ENCODE assay signal across 12 cellular contexts in the genomic region with DNA sequence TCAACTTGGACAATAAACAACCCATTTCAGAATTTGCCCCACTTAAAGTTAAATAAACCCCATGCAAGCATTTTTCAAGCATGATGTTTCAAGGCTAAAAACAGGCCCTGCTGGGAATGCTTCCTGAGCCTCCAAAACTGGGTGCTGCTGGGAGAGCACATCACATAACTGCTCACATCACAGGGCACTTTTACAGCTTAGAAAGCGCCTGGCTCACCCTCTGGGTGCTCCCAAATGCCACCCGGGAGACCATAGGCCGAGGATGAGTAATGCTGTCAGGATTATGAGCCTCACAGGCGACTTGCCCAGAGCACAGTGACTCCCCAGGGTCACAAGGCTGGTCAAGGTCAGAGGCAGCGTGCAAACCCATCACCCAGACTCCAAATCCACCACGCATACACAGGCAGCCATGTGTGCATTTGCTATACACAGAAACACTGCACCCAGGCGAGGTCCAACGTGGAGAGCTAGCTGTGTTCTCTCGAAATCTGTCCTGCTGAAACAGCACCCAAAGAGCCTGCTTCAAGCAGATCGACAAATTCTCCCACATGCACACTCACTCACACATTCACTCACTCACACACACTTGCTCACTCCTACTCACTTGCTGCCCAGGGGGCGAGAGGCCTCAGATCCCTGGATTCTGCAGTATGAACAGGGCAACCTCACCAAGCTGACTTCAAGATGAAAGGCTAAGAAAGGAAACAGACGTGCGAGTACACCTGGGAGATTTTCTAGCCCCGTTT. TPM values are rescaled to one million over a fixed set of nuclear protein-coding genes. Genes with fewer than 3 reads are reported as not detected.
DNase-seq lines count a peak whose midpoint lies in the region; ATAC-seq and TF ChIP-seq lines count a peak whose summit lies in the region.
"Had no signal": no experiment of that assay in that cellular context is flagged by ENCODE, and none has a peak within 500 bp of the region (broad histone marks: within the 10 kb centered on the region; RNA-seq: fewer than 3 reads in every experiment).

No MANE protein-coding gene starts in this region.

- DNase-seq in MCF 10A (ENCODE audit: unreplicated experiment) (no peak), breast epithelium (ENCODE audit: low spot score in 2 of 2) (no peak), colonic mucosa (no peak), vagina (ENCODE audit: extremely low spot score in 2 of 2) (no peak), CD14-positive monocyte (ENCODE audit: low spot score) (no peak)
- DNase-seq in effector CD8-positive, alpha-beta T cell (lab: John Stamatoyannopoulos, UW), result no peak
- DNase-seq: naive thymus-derived CD4-positive, alpha-beta T cell; stimulated activated CD4-positive, alpha-beta T cell treated with anti-CD3 and anti-CD28 coated beads, Interleukin-1b, Interleukin-23, amount 100 ng/mL, for 48 hours; upper lobe of right lung had no signal

- TF ChIP-seq CTCF in MCF 10A (IDR thresholded peaks at IDR 0.05; ENCODE audit: unreplicated experiment) (no peak), breast epithelium (IDR thresholded peaks at IDR 0.05) (no peak), colonic mucosa (IDR thresholded peaks at IDR 0.05) (no peak), liver (IDR thresholded peaks at IDR 0.05; ENCODE audit: low read depth, low read length, missing input control) (no peak), vagina (IDR thresholded peaks at IDR 0.05) (no peak), CD14-positive monocyte (IDR thresholded peaks at IDR 0.05) (no peak)

- H3K4me1 ChIP-seq in breast epithelium (no peaks in the 10 kb centered on the region), colonic mucosa (peaks cover 32% of the 10 kb centered on the region), liver (ENCODE audit: control insufficient read depth in 4 of 4, insufficient read depth in 4 of 4, low read length in 3 of 4) (peaks cover 0 to 18% (median 6%) of the 10 kb centered on the region in 4 donors), vagina (peaks cover 57% of the 10 kb centered on the region)
- H3K4me1 ChIP-seq: upper lobe of right lung had no signal

- no TSS peak for BruUV-seq in MCF 10A (replicated peaks; lab: Mats Ljungman, UMichigan)

- H3K9ac ChIP-seq in colonic mucosa (ENCODE audit: low read depth in 2 of 2, low read length in 2 of 2) (peak overlapping the region; percentile 37 to 76), liver (ENCODE audit: low read depth in 1 of 2, low read length in 2 of 2) (no peak overlapping the region)

- TF ChIP-seq RAD21 in liver (IDR thresholded peaks at IDR 0.05), result no peak

- CTCF ChIA-PET in MCF 10A (lab: Yijun Ruan, JAX), result interaction anchor here (0.6 kb wide), 2 partner anchors 31 to 61 kb away, joined by 3 read pairs; no protein-coding TSS in a partner anchor

- H3K9me3 Mint-ChIP-seq in MCF 10A (ENCODE audit: unreplicated experiment) (no peaks in the 10 kb centered on the region), CD14-positive monocyte (no peaks in the 10 kb centered on the region)
- H3K9me3 Mint-ChIP-seq: naive thymus-derived CD4-positive, alpha-beta T cell had no signal

- H3K4me3 Mint-ChIP-seq in MCF 10A (ENCODE audit: unreplicated experiment), result no peak overlapping the region
- no peak overlapping the region for H3K4me3 Mint-ChIP-seq in CD14-positive monocyte
- H3K4me3 Mint-ChIP-seq: naive thymus-derived CD4-positive, alpha-beta T cell had no signal

- no peak for ATAC-seq in GM21619 (IDR thresholded peaks at IDR 0.05; ENCODE audit: unreplicated experiment)

- H3K27ac Mint-ChIP-seq in MCF 10A (ENCODE audit: low read depth, unreplicated experiment) (peak overlapping the region; percentile 23), CD14-positive monocyte (peak overlapping the region in 3 of 7 donors; percentile 1 to 51 (median 39))

- H3K4me1 Mint-ChIP-seq in MCF 10A (ENCODE audit: insufficient read depth, unreplicated experiment), result peaks cover 15% of the 10 kb centered on the region
- peaks cover 28% of the 10 kb centered on the region for H3K4me1 Mint-ChIP-seq in CD14-positive monocyte

- TF ChIP-seq POLR2A in breast epithelium (IDR thresholded peaks at IDR 0.05), result no peak
- no peak for TF ChIP-seq POLR2A in vagina (IDR thresholded peaks at IDR 0.05)

- WGBS in liver, result 72% methylated on average over 14 of the region's 14 CpGs

- H3K9me3 ChIP-seq in breast epithelium (no peaks in the 10 kb centered on the region), colonic mucosa (no peaks in the 10 kb centered on the region), liver (ENCODE audit: control insufficient read depth in 4 of 4, low read length in 3 of 4) (no peaks in the 10 kb centered on the region), vagina (no peaks in the 10 kb centered on the region)
- H3K9me3 ChIP-seq: upper lobe of right lung had no signal

- H3K36me3 Mint-ChIP-seq in MCF 10A (ENCODE audit: insufficient read depth, unreplicated experiment) (peaks cover 16% of the 10 kb centered on the region), CD14-positive monocyte (peaks cover 20 to 51% of the 10 kb centered on the region in 2 donors)

- no peak overlapping the region for H3K27ac ChIP-seq in breast epithelium
- peak overlapping the region; percentile 73 for H3K27ac ChIP-seq in colonic mucosa
- H3K27ac ChIP-seq in liver (ENCODE audit: low read depth in 1 of 2, low read length in 2 of 2), result no peak overlapping the region
- H3K27ac ChIP-seq in vagina, result peak overlapping the region; percentile 70
- H3K27ac ChIP-seq: cardiac muscle cell, upper lobe of right lung had no signal

- H3K27me3 ChIP-seq in breast epithelium (no peaks in the 10 kb centered on the region), colonic mucosa (no peaks in the 10 kb centered on the region), liver (ENCODE audit: control insufficient read depth in 4 of 4, insufficient read depth in 4 of 4, low read length in 3 of 4) (no peaks in the 10 kb centered on the region), vagina (no peaks in the 10 kb centered on the region)
- H3K27me3 ChIP-seq: cardiac muscle cell, upper lobe of right lung had no signal

- H3K36me3 ChIP-seq in breast epithelium (no peaks in the 10 kb centered on the region), colonic mucosa (no peaks in the 10 kb centered on the region), liver (ENCODE audit: control insufficient read depth in 4 of 4, insufficient read depth in 3 of 4, low read depth in 1 of 4, low read length in 3 of 4) (peaks cover 0 to 3% (median 0%) of the 10 kb centered on the region in 4 donors), vagina (no peaks in the 10 kb centered on the region)
- H3K36me3 ChIP-seq: cardiac muscle cell, upper lobe of right lung had no signal

- intact Hi-C loops in MCF 10A (cut with micrococcal nuclease) (no loop called here), breast epithelium (cut with DNase I; ENCODE audit: low total_unique reads) (loop anchor here (2.0 kb wide), 1 partner anchor 18 kb away; no protein-coding TSS in a partner anchor), colonic mucosa (cut with DNase I) (no loop called here), vagina (cut with DNase I) (no loop called here), CD14-positive monocyte (cut with micrococcal nuclease) (no loop called here)

- H3K4me3 ChIP-seq in breast epithelium (no peak overlapping the region), colonic mucosa (no peak overlapping the region), liver (ENCODE audit: low read depth in 1 of 3, low read length in 3 of 3) (no peak overlapping the region), vagina (no peak overlapping the region)
- H3K4me3 ChIP-seq: cardiac muscle cell, upper lobe of right lung had no signal

- POLR2A ChIA-PET in MCF 10A (lab: Yijun Ruan, JAX), result no interaction called here

- H3K27me3 Mint-ChIP-seq in MCF 10A (ENCODE audit: insufficient read depth, unreplicated experiment), result no peaks in the 10 kb centered on the region
- H3K27me3 Mint-ChIP-seq in CD14-positive monocyte (ENCODE audit: low read depth in 3 of 3), result peaks cover 0 to 3% (median 2%) of the 10 kb centered on the region in 3 donors
- H3K27me3 Mint-ChIP-seq: naive thymus-derived CD4-positive, alpha-beta T cell had no signal

TF ChIP-seq in liver, 16 proteins besides CTCF, POLR2A, EP300 and RAD21 (continues in another document):
- TF ChIP-seq FOXA1 (IDR thresholded peaks at IDR 0.05), result no peak
- no peak for TF ChIP-seq SP1 (IDR thresholded peaks at IDR 0.05)
- peak; percentile 31 to 72 for TF ChIP-seq RXRA (IDR thresholded peaks at IDR 0.05)
- peak in 1 of 2 donors; percentile 42 for TF ChIP-seq HNF4A (conservative IDR thresholded peaks at IDR 0.05)
- no peak for TF ChIP-seq NR2F2 (IDR thresholded peaks at IDR 0.05)
- no peak for TF ChIP-seq TAF1 (conservative IDR thresholded peaks at IDR 0.05)
- TF ChIP-seq, protein P1, sequence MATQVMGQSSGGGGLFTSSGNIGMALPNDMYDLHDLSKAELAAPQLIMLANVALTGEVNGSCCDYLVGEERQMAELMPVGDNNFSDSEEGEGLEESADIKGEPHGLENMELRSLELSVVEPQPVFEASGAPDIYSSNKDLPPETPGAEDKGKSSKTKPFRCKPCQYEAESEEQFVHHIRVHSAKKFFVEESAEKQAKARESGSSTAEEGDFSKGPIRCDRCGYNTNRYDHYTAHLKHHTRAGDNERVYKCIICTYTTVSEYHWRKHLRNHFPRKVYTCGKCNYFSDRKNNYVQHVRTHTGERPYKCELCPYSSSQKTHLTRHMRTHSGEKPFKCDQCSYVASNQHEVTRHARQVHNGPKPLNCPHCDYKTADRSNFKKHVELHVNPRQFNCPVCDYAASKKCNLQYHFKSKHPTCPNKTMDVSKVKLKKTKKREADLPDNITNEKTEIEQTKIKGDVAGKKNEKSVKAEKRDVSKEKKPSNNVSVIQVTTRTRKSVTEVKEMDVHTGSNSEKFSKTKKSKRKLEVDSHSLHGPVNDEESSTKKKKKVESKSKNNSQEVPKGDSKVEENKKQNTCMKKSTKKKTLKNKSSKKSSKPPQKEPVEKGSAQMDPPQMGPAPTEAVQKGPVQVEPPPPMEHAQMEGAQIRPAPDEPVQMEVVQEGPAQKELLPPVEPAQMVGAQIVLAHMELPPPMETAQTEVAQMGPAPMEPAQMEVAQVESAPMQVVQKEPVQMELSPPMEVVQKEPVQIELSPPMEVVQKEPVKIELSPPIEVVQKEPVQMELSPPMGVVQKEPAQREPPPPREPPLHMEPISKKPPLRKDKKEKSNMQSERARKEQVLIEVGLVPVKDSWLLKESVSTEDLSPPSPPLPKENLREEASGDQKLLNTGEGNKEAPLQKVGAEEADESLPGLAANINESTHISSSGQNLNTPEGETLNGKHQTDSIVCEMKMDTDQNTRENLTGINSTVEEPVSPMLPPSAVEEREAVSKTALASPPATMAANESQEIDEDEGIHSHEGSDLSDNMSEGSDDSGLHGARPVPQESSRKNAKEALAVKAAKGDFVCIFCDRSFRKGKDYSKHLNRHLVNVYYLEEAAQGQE (IDR thresholded peaks at IDR 0.05), result no peak
- TF ChIP-seq JUND (IDR thresholded peaks at IDR 0.05), result peak in 1 of 2 donors; percentile 48

RNA-seq across cellular contexts. Expression of a gene that starts 58.7 kb away (rescaled TPM):
- 84.7 and 133 TPM in 2 replicates for total RNA-seq in MCF 10A (2022)
- 10 to 100 TPM; 27.8 to 91.7 (median 42.9) TPM for total RNA-seq in breast epithelium
- total RNA-seq in colonic mucosa, result 100 to 1,000 TPM; 118 to 134 TPM
- 10 to 100 TPM in 1 of 2 donors, 1 to 10 TPM in 1; 9.0 to 41.2 TPM for total RNA-seq in liver
- polyA plus RNA-seq in liver, result 10 to 100 TPM in 1 of 2 donors, 1 to 10 TPM in 1; 9.4 to 31.3 TPM
- total RNA-seq in vagina, result 49.6 TPM
- 10 to 100 TPM; 57.1 to 63.0 TPM for polyA plus RNA-seq in CD14-positive monocyte

Comparison
In these comparisons a context has a peak if more than half of its experiments do, and no peak if none do; other contexts are left out.
1. H3K27ac ChIP-seq: peak in colonic mucosa (single experiment) and vagina (single experiment); none in breast epithelium (0 of 2) and liver (0 of 2).
2. H3K9ac ChIP-seq: peak in colonic mucosa (2 of 2); none in liver (0 of 2).